Comparison of ENCODE assay signal across 15 cellular contexts in genomic region chr15:73740152-73741048, GRCh38. TPM values are rescaled to one million over a fixed set of nuclear protein-coding genes. Genes with fewer than 3 reads are reported as not detected.
DNase-seq lines count a peak whose midpoint lies in the region; ATAC-seq and TF ChIP-seq lines count a peak whose summit lies in the region.
"Had no signal": no experiment of that assay in that cellular context is flagged by ENCODE, and none has a peak within 500 bp of the region (broad histone marks: within the 10 kb centered on the region; RNA-seq: fewer than 3 reads in every experiment).

No MANE protein-coding gene starts in this region.

- no peaks in the 10 kb centered on the region for H4K20me1 ChIP-seq in neural progenitor cell (ENCODE audit: low read depth)

- H3K27ac Mint-ChIP-seq in brain (peak overlapping the region in 3 of 5 experiments; percentile 43 to 70 (median 56)), nephron progenitor cell (peak overlapping the region; percentile 64), neural progenitor cell (no peak overlapping the region)
- H3K27ac Mint-ChIP-seq: CD4-positive, alpha-beta T cell had no signal

- H3K36me3 Mint-ChIP-seq in brain, result no peaks in the 10 kb centered on the region
- H3K36me3 Mint-ChIP-seq in nephron progenitor cell (ENCODE audit: low read depth), result no peaks in the 10 kb centered on the region
- H3K36me3 Mint-ChIP-seq in neural progenitor cell, result no peaks in the 10 kb centered on the region

- H3K36me3 ChIP-seq in neural progenitor cell, result no peaks in the 10 kb centered on the region
- H3K36me3 ChIP-seq: BE2C had no signal

- no peaks in the 10 kb centered on the region for H3K27me3 ChIP-seq in neural progenitor cell
- H3K27me3 ChIP-seq: BE2C had no signal

- DNase-seq in left lobe of liver (ENCODE audit: low spot score) (peak; percentile 58), nephron progenitor cell (no peak), activated gamma-delta T cell (lab: John Stamatoyannopoulos, UW) (no peak), neural progenitor cell (ENCODE audit: low spot score) (no peak), CD1c-positive myeloid dendritic cell (ENCODE audit: extremely low spot score) (no peak)
- DNase-seq: ACHN; BE2C; Caco-2; CD4-positive, alpha-beta T cell; DMS153; DMS79; GF-D8; GOT3; H9 had no signal

- no peak overlapping the region for H3K4me2 ChIP-seq in neural progenitor cell

- no peaks in the 10 kb centered on the region for H3F3A ChIP-seq in neural progenitor cell (ENCODE audit: low read depth)

- peak; percentile 85 for ATAC-seq in left lobe of liver

- H3K4me1 Mint-ChIP-seq in brain (peaks cover 30% of the 10 kb centered on the region), nephron progenitor cell (peaks cover 58% of the 10 kb centered on the region), neural progenitor cell (peaks cover 25% of the 10 kb centered on the region)

- no peak overlapping the region for H3K27ac ChIP-seq in neural progenitor cell

- H3K79me2 ChIP-seq in neural progenitor cell (ENCODE audit: low read depth), result no peaks in the 10 kb centered on the region

- H3K4me1 ChIP-seq in neural progenitor cell, result peaks cover 5% of the 10 kb centered on the region
- H3K4me1 ChIP-seq: BE2C had no signal

- H2AFZ ChIP-seq in neural progenitor cell (replicated peaks), result no peak overlapping the region

- TF ChIP-seq CTCF in brain (conservative IDR thresholded peaks at IDR 0.05) (no peak), nephron progenitor cell (IDR thresholded peaks at IDR 0.05) (no peak), neural progenitor cell (IDR thresholded peaks at IDR 0.05) (no peak)

- peaks cover 3% of the 10 kb centered on the region for H3K27me3 Mint-ChIP-seq in brain
- H3K27me3 Mint-ChIP-seq in nephron progenitor cell (ENCODE audit: low read depth, poor library complexity), result peaks cover 13% of the 10 kb centered on the region
- H3K27me3 Mint-ChIP-seq in neural progenitor cell (ENCODE audit: insufficient read depth, low read depth), result peaks cover 18% of the 10 kb centered on the region

- no peaks in the 10 kb centered on the region for H3K9me3 ChIP-seq in neural progenitor cell (ENCODE audit: low read depth)
- H3K9me3 ChIP-seq: BE2C, Caco-2 had no signal

- no peaks in the 10 kb centered on the region for H3K9me3 Mint-ChIP-seq in brain
- no peaks in the 10 kb centered on the region for H3K9me3 Mint-ChIP-seq in nephron progenitor cell
- no peaks in the 10 kb centered on the region for H3K9me3 Mint-ChIP-seq in neural progenitor cell
- H3K9me3 Mint-ChIP-seq: CD4-positive, alpha-beta T cell; H9 had no signal

- H3K9ac ChIP-seq in neural progenitor cell, result no peak overlapping the region

- H3K4me3 Mint-ChIP-seq in brain (no peak overlapping the region), nephron progenitor cell (no peak overlapping the region), neural progenitor cell (no peak overlapping the region)
- H3K4me3 Mint-ChIP-seq: CD4-positive, alpha-beta T cell; H9 had no signal

- H3K4me3 ChIP-seq in neural progenitor cell, result no peak overlapping the region

RNA-seq across cellular contexts. Expression of gene INSYN1, which starts 12.8 kb away (rescaled TPM):
- polyA plus RNA-seq in brain (ENCODE audit: insufficient read depth, low read depth, low replicate concordance), result 25.6 TPM
- total RNA-seq in left lobe of liver (1.4 TPM), neural progenitor cell (ENCODE audit: low replicate concordance) (0.17 and 1.1 TPM in 2 replicates)
- total RNA-seq: CD4-positive, alpha-beta T cell had no signal

RNA-seq across cellular contexts. Expression of gene CD276, which starts 56.2 kb away (rescaled TPM):
- polyA plus RNA-seq in brain (ENCODE audit: insufficient read depth, low read depth, low replicate concordance), result 94.2 TPM
- total RNA-seq in left lobe of liver (20.5 TPM), neural progenitor cell (ENCODE audit: low replicate concordance) (62.2 and 147 TPM in 2 replicates)
- total RNA-seq: CD4-positive, alpha-beta T cell had no signal
